In genomic region chr12:3961573-3961972, GRCh38 we compare ENCODE assay signal across 14 cellular contexts.
"Had no signal": no experiment of that assay in that cellular context is flagged by ENCODE, and none has a peak within 500 bp of the region (broad histone marks: within the 10 kb centered on the region; RNA-seq: fewer than 3 reads in every experiment).

No MANE protein-coding gene starts in this region.

- H3K27ac Mint-ChIP-seq: stimulated activated naive CD8-positive, alpha-beta T cell treated with anti-CD3 and anti-CD28 coated beads, Interleukin-15, Interleukin-2, amounts not matched to agents 100 ng/mL and 50 ng/mL, for 24 hours had no signal

- H3K27ac ChIP-seq: body of pancreas, ovary had no signal

- H3K27me3 ChIP-seq: body of pancreas, ovary had no signal

- H3K36me3 ChIP-seq: ovary had no signal

- ATAC-seq: body of pancreas, esophagus mucosa, left lobe of liver had no signal

- H3K9me3 Mint-ChIP-seq: stimulated activated naive CD8-positive, alpha-beta T cell treated with anti-CD3 and anti-CD28 coated beads, Interleukin-15, Interleukin-2, amounts not matched to agents 100 ng/mL and 50 ng/mL, for 24 hours had no signal

- H3K4me3 Mint-ChIP-seq: stimulated activated naive CD8-positive, alpha-beta T cell treated with anti-CD3 and anti-CD28 coated beads, Interleukin-15, Interleukin-2, amounts not matched to agents 100 ng/mL and 50 ng/mL, for 24 hours had no signal

- H3K4me1 ChIP-seq: body of pancreas had no signal

- DNase-seq: activated CD4-positive, alpha-beta T cell treated with anti-CD3 and anti-CD28 coated beads, Interleukin-2, amount 50 U/mL, for 4 hours; activated CD4-positive, CD25-positive, alpha-beta regulatory T cell; activated naive CD4-positive, alpha-beta T cell; amniotic stem cell; body of pancreas; dermis blood vessel endothelial cell; ovary; SK-N-SH; stimulated activated CD4-positive, alpha-beta T cell treated with anti-CD3 and anti-CD28 coated beads, Interleukin-15, amount 100 ng/mL, for 24 hours; stimulated activated CD4-positive, alpha-beta T cell treated with anti-CD3 and anti-CD28 coated beads, Interleukin-4, amount 100 ng/mL, for 24 hours; T-helper 2 cell had no signal

- H3K27me3 Mint-ChIP-seq: stimulated activated naive CD8-positive, alpha-beta T cell treated with anti-CD3 and anti-CD28 coated beads, Interleukin-15, Interleukin-2, amounts not matched to agents 100 ng/mL and 50 ng/mL, for 24 hours had no signal

- H3K9me3 ChIP-seq: body of pancreas, ovary, SK-N-SH had no signal

- H3K4me3 ChIP-seq: body of pancreas, ovary had no signal
